9 cellular contexts compared by ENCODE assay signal in genomic region chr14:68664225-68664681, GRCh38.
A peak's percentile ranks its signal among the peaks of the same experiment; 100 is the strongest.
DNase-seq lines count a peak whose midpoint lies in the region; ATAC-seq and TF ChIP-seq lines count a peak whose summit lies in the region.
"Had no signal": no experiment of that assay in that cellular context is flagged by ENCODE, and none has a peak within 500 bp of the region (broad histone marks: within the 10 kb centered on the region; RNA-seq: fewer than 3 reads in every experiment).

No MANE protein-coding gene starts in this region.

- peaks cover 0 to 4% of the 10 kb centered on the region in 2 experiments; a peak in 1 of 5 replicates for H3K9me3 Mint-ChIP-seq in H9
- peaks cover 5% of the 10 kb centered on the region for H3K9me3 Mint-ChIP-seq in central memory CD8-positive, alpha-beta T cell
- no peaks in the 10 kb centered on the region for H3K9me3 Mint-ChIP-seq in naive thymus-derived CD8-positive, alpha-beta T cell

- no peak overlapping the region for H2BK12ac ChIP-seq in H9 (ENCODE audit: insufficient read length, low read depth, low read length)

- TF ChIP-seq CTCF in H9 (conservative IDR thresholded peaks at IDR 0.05): peak; percentile 29; the same call in 1 of the 3 replicates

- no peak overlapping the region for H3K4ac ChIP-seq in H9 (ENCODE audit: low read depth, low read length)

- H3K36me3 Mint-ChIP-seq in H9 (ENCODE audit: insufficient read depth in 1 of 3, low read depth in 3 of 3): no peaks in the 10 kb centered on the region
- H3K36me3 Mint-ChIP-seq in central memory CD8-positive, alpha-beta T cell (ENCODE audit: insufficient read depth): peaks cover 3% of the 10 kb centered on the region
- H3K36me3 Mint-ChIP-seq in naive thymus-derived CD8-positive, alpha-beta T cell: no peaks in the 10 kb centered on the region

- H3K27ac Mint-ChIP-seq in H9: peak overlapping the region in 1 of 3 experiments; percentile 9; a peak in 1 of 7 replicates
- H3K27ac Mint-ChIP-seq in central memory CD8-positive, alpha-beta T cell (ENCODE audit: low read depth): peak overlapping the region; percentile 95
- peak overlapping the region in 7 of 10 donors; percentile 30 to 82 (median 66) for H3K27ac Mint-ChIP-seq in naive thymus-derived CD8-positive, alpha-beta T cell

- no peak overlapping the region for H2BK120ac ChIP-seq in H9 (ENCODE audit: low read depth, low read length, poor library complexity, severe bottlenecking)

- no peaks in the 10 kb centered on the region for H3K23me2 ChIP-seq in H9 (ENCODE audit: insufficient read length, low read depth, low read length, poor library complexity, severe bottlenecking)

- no peak overlapping the region for H3K14ac ChIP-seq in H9 (ENCODE audit: insufficient read depth, low read length)

- H3K23ac ChIP-seq in H9 (ENCODE audit: insufficient read length, low read depth, low read length): no peak overlapping the region

- H2BK15ac ChIP-seq in H9 (ENCODE audit: low read depth, low read length): no peak overlapping the region

- H4K8ac ChIP-seq in H9 (replicated peaks; ENCODE audit: insufficient read length, low read depth, low read length): no peak overlapping the region

- no peak overlapping the region for H3K4me2 ChIP-seq in H9 (ENCODE audit: insufficient read depth, insufficient read length, low read length)

- no CpG with 5 or more reads among the region's 4 CpGs for WGBS in H9 (ENCODE audit: extremely low coverage, insufficient read length, low lambda C conversion rate)

- POLR2A ChIA-PET in naive thymus-derived CD8-positive, alpha-beta T cell (lab: Charles Lee): interaction anchor here (0.8 to 1.6 kb wide), 3 partner anchors 19 to 152 kb away, joined by 3 to 5 read pairs (median 3); no protein-coding TSS in a partner anchor

- H3K79me1 ChIP-seq in H9 (ENCODE audit: insufficient read depth, low read depth, low read length, poor library complexity, severe bottlenecking): no peaks in the 10 kb centered on the region

- H3K4me3 Mint-ChIP-seq in H9: no peak overlapping the region
- peak overlapping the region; percentile 74 for H3K4me3 Mint-ChIP-seq in central memory CD8-positive, alpha-beta T cell
- H3K4me3 Mint-ChIP-seq in naive thymus-derived CD8-positive, alpha-beta T cell: peak overlapping the region in 1 of 10 donors; percentile 23

- H2BK20ac ChIP-seq in H9 (ENCODE audit: low read depth, low read length, poor library complexity, severe bottlenecking): no peak overlapping the region

- H2AFZ ChIP-seq in ACC112 (ENCODE audit: low read length, unreplicated experiment): peak overlapping the region; percentile 84
- H2AFZ ChIP-seq in H9 (ENCODE audit: low read length): no peak overlapping the region

- no peak overlapping the region for H4K91ac ChIP-seq in H9 (ENCODE audit: insufficient read length, low read depth, low read length)

- peaks cover 47% of the 10 kb centered on the region for H3K4me1 ChIP-seq in ACC112 (ENCODE audit: control insufficient read depth, insufficient read depth, low read length, unreplicated experiment)
- no peaks in the 10 kb centered on the region; the same call in 1 of the 2 replicates for H3K4me1 ChIP-seq in H9 (ENCODE audit: insufficient read depth, low read length)

- no peak for DNase-seq in H9
- DNase-seq in central memory CD8-positive, alpha-beta T cell (ENCODE audit: low spot score in 2 of 2): no peak
- DNase-seq in naive thymus-derived CD8-positive, alpha-beta T cell: no peak
- DNase-seq in NCI-H2196 treated with DMSO at 0.1 percent for 48 hours (lab: John Stamatoyannopoulos, UW; ENCODE audit: unreplicated experiment): no peak
- no peak for DNase-seq in AML-193 (lab: John Stamatoyannopoulos, UW)
- DNase-seq in NCI-H774 (lab: John Stamatoyannopoulos, UW): no peak
- DNase-seq in NCI-H69 (lab: John Stamatoyannopoulos, UW): no peak
- DNase-seq: NCI-H1694 had no signal

- no peak overlapping the region for H3K9ac ChIP-seq in H9 (ENCODE audit: extremely low read depth, insufficient read length, low read length)

- H2AK5ac ChIP-seq in H9 (ENCODE audit: insufficient read length, low read length): no peak overlapping the region

- H3K27me3 ChIP-seq in ACC112 (ENCODE audit: insufficient read depth, low read length) (no peaks in the 10 kb centered on the region), H9 (ENCODE audit: insufficient read depth, low read length) (no peaks in the 10 kb centered on the region)

- peaks cover 6% of the 10 kb centered on the region for H3K27me3 Mint-ChIP-seq in H9 (ENCODE audit: low read depth)
- H3K27me3 Mint-ChIP-seq in central memory CD8-positive, alpha-beta T cell: no peaks in the 10 kb centered on the region
- no peaks in the 10 kb centered on the region for H3K27me3 Mint-ChIP-seq in naive thymus-derived CD8-positive, alpha-beta T cell

- no peaks in the 10 kb centered on the region for H3K36me3 ChIP-seq in ACC112 (ENCODE audit: insufficient read depth, low read length)

- no peak overlapping the region for H3T11ph ChIP-seq in H9 (ENCODE audit: low read length)

- peak; percentile 54 for ATAC-seq in central memory CD8-positive, alpha-beta T cell (replicated peaks; ENCODE audit: extremely low read depth, poor library complexity, severe bottlenecking)
- no peak for ATAC-seq in naive thymus-derived CD8-positive, alpha-beta T cell

- H3K4me3 ChIP-seq in ACC112 (ENCODE audit: low read depth, low read length): peak overlapping the region; percentile 27; the same call in 1 of the 2 replicates

- H3K79me2 ChIP-seq in ACC112 (ENCODE audit: control insufficient read depth, insufficient read depth, low read length, unreplicated experiment) (no peaks in the 10 kb centered on the region), H9 (ENCODE audit: insufficient read depth, low read length) (no peaks in the 10 kb centered on the region)

- no peaks in the 10 kb centered on the region for H3K9me3 ChIP-seq in H9 (ENCODE audit: control insufficient read depth, low read depth, low read length)

- H4K5ac ChIP-seq in H9 (ENCODE audit: insufficient read length, low read depth, low read length): no peak overlapping the region

- no peak overlapping the region for H3K18ac ChIP-seq in H9 (ENCODE audit: insufficient read length, low read depth, low read length)

- no peak overlapping the region for H3K56ac ChIP-seq in H9 (ENCODE audit: insufficient read length, low read depth, low read length)

- H3K4me1 Mint-ChIP-seq in H9: peaks cover 17 to 18% of the 10 kb centered on the region in 2 experiments
- peaks cover 46% of the 10 kb centered on the region for H3K4me1 Mint-ChIP-seq in central memory CD8-positive, alpha-beta T cell
- H3K4me1 Mint-ChIP-seq in naive thymus-derived CD8-positive, alpha-beta T cell: peaks cover 23 to 40% (median 28%) of the 10 kb centered on the region in 4 donors

- H2BK5ac ChIP-seq in H9 (ENCODE audit: insufficient read length, low read length): no peak overlapping the region

- H3K27ac ChIP-seq in ACC112 (ENCODE audit: low read depth, low read length) (peak overlapping the region; percentile 78), H9 (ENCODE audit: insufficient read length, low read depth, low read length) (no peak overlapping the region)

- H4K20me1 ChIP-seq in H9 (ENCODE audit: control insufficient read depth, insufficient read depth, insufficient read length): no peaks in the 10 kb centered on the region
